28 cellular contexts compared by ENCODE assay signal in genomic region chr19:36196249-36196648, GRCh38. TPM values are rescaled to one million over a fixed set of nuclear protein-coding genes. Genes with fewer than 3 reads are reported as not detected.
DNase-seq lines count a peak whose midpoint lies in the region; ATAC-seq, FAIRE-seq and TF ChIP-seq lines count a peak whose summit lies in the region.
"Had no signal": no experiment of that assay in that cellular context is flagged by ENCODE, and none has a peak within 500 bp of the region (broad histone marks: within the 10 kb centered on the region; RNA-seq: fewer than 3 reads in every experiment).

No MANE protein-coding gene starts in this region.

- no peak overlapping the region for H3K27ac Mint-ChIP-seq in activated CD8-positive, alpha-beta T cell treated with anti-CD3 and anti-CD28 coated beads, Interleukin-2, amount 10 ng/mL, durations not matched to agents 7 days and 5 days
- H3K27ac Mint-ChIP-seq: H9, HFFc6 had no signal

- H2BK15ac ChIP-seq in mesenchymal stem cell (ENCODE audit: low read depth, poor library complexity, severe bottlenecking) = no peak overlapping the region

- H3K4ac ChIP-seq in mesenchymal stem cell (ENCODE audit: low read depth in 1 of 2, low read length in 2 of 2) = no peak overlapping the region

- peak; percentile 25 for DNase-seq in NAMALWA (ENCODE audit: low spot score)
- DNase-seq in GM12878 (ENCODE audit: low read depth, low spot score) = no peak
- no peak for DNase-seq in mesenchymal stem cell
- DNase-seq in right atrium auricular region (ENCODE audit: low spot score) = no peak
- no peak for DNase-seq in left lobe of liver (ENCODE audit: low spot score)
- no peak for DNase-seq in activated CD8-positive, alpha-beta T cell treated with anti-CD3 and anti-CD28 coated beads, Interleukin-2, amount 10 ng/mL, durations not matched to agents 7 days and 5 days
- no peak for DNase-seq in G401 (ENCODE audit: low spot score)
- DNase-seq: 8988T; AML-193; DND-41; H9; HFFc6; MM.1S; NCI-H1092; NCI-H1436 treated with DMSO at 0.1 percent for 48 hours; NCI-H1930; NCI-H345; NCI-H524; NCI-H774; NK-92 treated with Interleukin-12 subunit alpha and Interleukin-12 subunit beta, amount 100 ng/mL, for 24 hours; Peyer's patch had no signal

- no peaks in the 10 kb centered on the region for H3K27me3 ChIP-seq in BLaER1 treated with 17β-estradiol and CSF1 and Interleukin-3, amounts not matched to agents 10 nM and 100 nM
- no peaks in the 10 kb centered on the region for H3K27me3 ChIP-seq in GM12878 (replicated peaks in 1 of 2; ENCODE audit: control insufficient read depth in 2 of 2, insufficient read depth in 2 of 2, low read length in 1 of 2)
- H3K27me3 ChIP-seq in mesenchymal stem cell (ENCODE audit: control insufficient read depth in 1 of 2, insufficient read depth in 1 of 2, low read length in 2 of 2) = no peaks in the 10 kb centered on the region
- no peaks in the 10 kb centered on the region for H3K27me3 ChIP-seq in right atrium auricular region
- H3K27me3 ChIP-seq: Peyer's patch had no signal

- no peak for FAIRE-seq in GM12878 (lab: Jason Lieb, UNC)
- FAIRE-seq: G401.6, K562 had no signal

- H3K27me3 Mint-ChIP-seq in activated CD8-positive, alpha-beta T cell treated with anti-CD3 and anti-CD28 coated beads, Interleukin-2, amount 10 ng/mL, durations not matched to agents 7 days and 5 days (ENCODE audit: low read depth) = no peaks in the 10 kb centered on the region

- CTCF ChIA-PET in GM12878 (lab: Yijun Ruan, JAX) = interaction anchor here (1.0 kb wide), 1 partner anchor 17 kb away, joined by 3 read pairs; no protein-coding TSS in a partner anchor
- CTCF ChIA-PET in activated CD8-positive, alpha-beta T cell treated with anti-CD3 and anti-CD28 coated beads, Interleukin-2, amount 10 ng/mL, durations not matched to agents 7 days and 5 days (lab: Charles Lee) = no interaction called here

- no peaks in the 10 kb centered on the region for H4K20me1 ChIP-seq in BLaER1 treated with 17β-estradiol and CSF1 and Interleukin-3, amounts not matched to agents 10 nM and 100 nM
- no peaks in the 10 kb centered on the region for H4K20me1 ChIP-seq in GM12878 (ENCODE audit: control insufficient read depth, insufficient read depth)

- no peak overlapping the region for H3K23ac ChIP-seq in mesenchymal stem cell (ENCODE audit: low read length in 2 of 2)

- ATAC-seq in GM12878 (no peak), left lobe of liver (no peak)
- ATAC-seq in activated CD8-positive, alpha-beta T cell treated with anti-CD3 and anti-CD28 coated beads, Interleukin-2, amount 10 ng/mL, durations not matched to agents 7 days and 5 days = no peak
- ATAC-seq: K562, Right ventricle myocardium inferior had no signal

- no peak overlapping the region for H3K4me3 ChIP-seq in BLaER1 treated with 17β-estradiol and CSF1 and Interleukin-3, amounts not matched to agents 10 nM and 100 nM
- H3K4me3 ChIP-seq in GM12878 (no peak overlapping the region), mesenchymal stem cell (ENCODE audit: insufficient read depth in 1 of 2, low read depth in 1 of 2, low read length in 2 of 2) (no peak overlapping the region), right atrium auricular region (no peak overlapping the region)
- H3K4me3 ChIP-seq: K562, Peyer's patch had no signal

- TF ChIP-seq POLR2A in GM12878 (IDR thresholded peaks at IDR 0.05; ENCODE audit: low read depth, low read length) = no peak

- no peak for TF ChIP-seq EP300 in GM12878 (IDR thresholded peaks at IDR 0.05; ENCODE audit: borderline replicate concordance in 1 of 2, control insufficient read depth in 1 of 2, low read depth in 2 of 2, low read length in 2 of 2)

- peaks cover 4 to 24% (median 15%) of the 10 kb centered on the region in 11 experiments; a peak in 14 of 22 replicates for H3K36me3 ChIP-seq in BLaER1 treated with 17β-estradiol and CSF1 and Interleukin-3, amounts not matched to agents 10 nM and 100 nM
- H3K36me3 ChIP-seq in GM12878 (ENCODE audit: control insufficient read depth in 2 of 2, insufficient read depth in 2 of 2, low read length in 1 of 2) (no peaks in the 10 kb centered on the region; a peak in 1 of 4 replicates), mesenchymal stem cell (ENCODE audit: control insufficient read depth in 1 of 2, insufficient read depth in 2 of 2, low read depth in 1 of 2, low read length in 2 of 2) (peaks cover 18 to 32% of the 10 kb centered on the region in 2 experiments), right atrium auricular region (peaks cover 17% of the 10 kb centered on the region)

- SMC1A ChIA-PET in GM12878 (lab: Charles Lee; ENCODE audit: uncharacterized antibody, unreplicated experiment) = interaction anchor here (1.0 to 2.2 kb wide), 2 partner anchors 8 to 12 kb away, joined by 5 to 7 read pairs; no protein-coding TSS in a partner anchor

- H3K4me1 ChIP-seq in BLaER1 treated with 17β-estradiol and CSF1 and Interleukin-3, amounts not matched to agents 10 nM and 100 nM = peaks cover 0 to 12% (median 11%) of the 10 kb centered on the region in 10 experiments; a peak in 14 of 20 replicates
- H3K4me1 ChIP-seq in GM12878 (ENCODE audit: control insufficient read depth, insufficient read depth, low read length) (no peaks in the 10 kb centered on the region; the same call in 1 of the 2 replicates), mesenchymal stem cell (ENCODE audit: control insufficient read depth, insufficient read depth, low read depth, low read length) (peaks cover 2% of the 10 kb centered on the region), right atrium auricular region (no peaks in the 10 kb centered on the region)
- H3K4me1 ChIP-seq: Peyer's patch had no signal

- WGBS in GM12878 (ENCODE audit: insufficient coverage, insufficient replicate concordance, low lambda C conversion rate, missing lambda C conversion rate) = 47% methylated on average over 2 of the region's 2 CpGs
- 83% methylated on average over 2 of the region's 2 CpGs for WGBS in mesenchymal stem cell

- in situ Hi-C loops in GM12878 (cut with MboI) (no loop called here), G401 (cut with HindIII; ENCODE audit: low sequenced_read_pairs) (no loop called here)

- no peak overlapping the region for H2AK5ac ChIP-seq in mesenchymal stem cell (ENCODE audit: low read length, severe bottlenecking)

- H3K14ac ChIP-seq in mesenchymal stem cell (ENCODE audit: low read length in 2 of 2) = no peak overlapping the region

- no peak overlapping the region for H3K4me3 Mint-ChIP-seq in activated CD8-positive, alpha-beta T cell treated with anti-CD3 and anti-CD28 coated beads, Interleukin-2, amount 10 ng/mL, durations not matched to agents 7 days and 5 days
- H3K4me3 Mint-ChIP-seq: CD14-positive monocyte, H9, HFFc6 had no signal

- no TSS peak for BruUV-seq in GM12878 (replicated peaks; lab: Mats Ljungman, UMichigan)

- no peak overlapping the region for H2AFZ ChIP-seq in GM12878 (ENCODE audit: control insufficient read depth, low read depth, low read length)
- no peak overlapping the region for H2AFZ ChIP-seq in mesenchymal stem cell (ENCODE audit: low read depth, low read length)

- no peaks in the 10 kb centered on the region for H3K79me2 ChIP-seq in GM12878 (ENCODE audit: control insufficient read depth, insufficient read depth, low read length)

- H3K9me3 ChIP-seq in BLaER1 treated with 17β-estradiol and CSF1 and Interleukin-3, amounts not matched to agents 10 nM and 100 nM (replicated peaks in 1 of 11) = no peaks in the 10 kb centered on the region
- no peaks in the 10 kb centered on the region for H3K9me3 ChIP-seq in GM12878 (replicated peaks; ENCODE audit: control insufficient read depth, insufficient read depth, low read length)
- H3K9me3 ChIP-seq in mesenchymal stem cell (ENCODE audit: control insufficient read depth, low read length) = no peaks in the 10 kb centered on the region
- no peaks in the 10 kb centered on the region for H3K9me3 ChIP-seq in right atrium auricular region
- H3K9me3 ChIP-seq: Peyer's patch had no signal

- peak overlapping the region in 3 of 11 experiments; percentile 6 to 36 (median 10); a peak in 3 of 22 replicates for H3K27ac ChIP-seq in BLaER1 treated with 17β-estradiol and CSF1 and Interleukin-3, amounts not matched to agents 10 nM and 100 nM
- H3K27ac ChIP-seq in GM12878 (ENCODE audit: control insufficient read depth, insufficient read depth) (no peak overlapping the region), mesenchymal stem cell (ENCODE audit: low read length, poor library complexity, severe bottlenecking) (peak overlapping the region; percentile 60), right atrium auricular region (no peak overlapping the region)
- H3K27ac ChIP-seq: Peyer's patch had no signal

- no peak overlapping the region for H2BK5ac ChIP-seq in mesenchymal stem cell (ENCODE audit: low read depth, low read length, poor library complexity, severe bottlenecking)

- TF ChIP-seq CTCF in GM12878 (IDR thresholded peaks at IDR 0.05 in 2 of 3, conservative IDR thresholded peaks at IDR 0.05 in 1 of 3; ENCODE audit: control insufficient read depth in 2 of 3, extremely low read depth in 1 of 3, insufficient read depth in 1 of 3, low read depth in 3 of 3, low read length in 3 of 3) = no peak
- no peak for TF ChIP-seq CTCF in right atrium auricular region (IDR thresholded peaks at IDR 0.05)

- H3K79me1 ChIP-seq in mesenchymal stem cell (replicated peaks; ENCODE audit: low read length, poor library complexity, severe bottlenecking) = no peaks in the 10 kb centered on the region

- no peak overlapping the region for H2BK12ac ChIP-seq in mesenchymal stem cell (ENCODE audit: low read length in 2 of 2)

- intact Hi-C loops in GM12878 (cut with micrococcal nuclease; ENCODE audit: unreplicated experiment) = no loop called here

- no peak overlapping the region for H4K8ac ChIP-seq in mesenchymal stem cell (ENCODE audit: low read length)

- RAD21 ChIA-PET in GM12878 (lab: Charles Lee; ENCODE audit: unreplicated experiment) = no interaction called here

- TF ChIP-seq RAD21 in GM12878 (IDR thresholded peaks at IDR 0.05; ENCODE audit: insufficient read depth, low read depth, low read length) = no peak

- 0 out of 22 replicates have a peak overlapping the region, but pooled peaks of 1 of the 11 experiments have one; percentile 26 for H3K9ac ChIP-seq in BLaER1 treated with 17β-estradiol and CSF1 and Interleukin-3, amounts not matched to agents 10 nM and 100 nM
- H3K9ac ChIP-seq in GM12878 (ENCODE audit: control insufficient read depth, insufficient read depth, low read length) (no peak overlapping the region), mesenchymal stem cell (ENCODE audit: low read length) (no peak overlapping the region)

- peak overlapping the region in 7 of 11 experiments; percentile 2 to 45 (median 17); a peak in 7 of 22 replicates for H3K4me2 ChIP-seq in BLaER1 treated with 17β-estradiol and CSF1 and Interleukin-3, amounts not matched to agents 10 nM and 100 nM
- no peak overlapping the region for H3K4me2 ChIP-seq in GM12878 (ENCODE audit: control insufficient read depth, insufficient read depth)
- H3K4me2 ChIP-seq in mesenchymal stem cell (ENCODE audit: low read length, poor library complexity, severe bottlenecking) = no peak overlapping the region

- no peak overlapping the region for H4K91ac ChIP-seq in mesenchymal stem cell (ENCODE audit: low read length)

- H3K4me1 Mint-ChIP-seq in activated CD8-positive, alpha-beta T cell treated with anti-CD3 and anti-CD28 coated beads, Interleukin-2, amount 10 ng/mL, durations not matched to agents 7 days and 5 days (ENCODE audit: low read depth) = no peaks in the 10 kb centered on the region
- H3K4me1 Mint-ChIP-seq: CD14-positive monocyte, H9 had no signal

- H3K18ac ChIP-seq in mesenchymal stem cell (ENCODE audit: low read depth in 1 of 2, low read length in 2 of 2) = no peak overlapping the region

- no peaks in the 10 kb centered on the region for H3K36me3 Mint-ChIP-seq in activated CD8-positive, alpha-beta T cell treated with anti-CD3 and anti-CD28 coated beads, Interleukin-2, amount 10 ng/mL, durations not matched to agents 7 days and 5 days (ENCODE audit: low read depth)

- H2BK120ac ChIP-seq in mesenchymal stem cell (ENCODE audit: low read depth, low read length) = no peak overlapping the region

- POLR2A ChIA-PET in GM12878 (lab: Charles Lee) = no interaction called here
- POLR2A ChIA-PET in activated CD8-positive, alpha-beta T cell treated with anti-CD3 and anti-CD28 coated beads, Interleukin-2, amount 10 ng/mL, durations not matched to agents 7 days and 5 days (lab: Charles Lee) = interaction anchor here (1.3 kb wide), 1 partner anchor 18 kb away, joined by 4 read pairs; the partner anchor contains the start of genes ZNF146 and ZNF565

- no peaks in the 10 kb centered on the region for H3K9me3 Mint-ChIP-seq in activated CD8-positive, alpha-beta T cell treated with anti-CD3 and anti-CD28 coated beads, Interleukin-2, amount 10 ng/mL, durations not matched to agents 7 days and 5 days (ENCODE audit: insufficient read depth)
- H3K9me3 Mint-ChIP-seq: H9, HFFc6 had no signal

RNA-seq across cellular contexts. Expression of gene ZNF565, which starts 18.2 kb away (rescaled TPM):
- total RNA-seq in GM12878 (2013; cell fraction: nucleolus; rRNA removed) = 6.9 and 7.9 TPM in 2 replicates
- total RNA-seq in GM12878 (2014; rRNA removed) = 1.7 and 1.8 TPM in 2 replicates
- total RNA-seq in GM12878 (2014; rRNA removed; fragmentation: Illumina TruSeq; extraction: Trizol) = 2.0 and 2.2 TPM in 2 replicates
- total RNA-seq in GM12878 (2021) = 1.7 and 1.9 TPM in 2 replicates
- 0.80 TPM for polyA plus RNA-seq in GM12878 (2011; ENCODE audit: low read depth)
- polyA plus RNA-seq in GM12878 (2011; rRNA removed) = 2.2 and 2.5 TPM in 2 replicates
- polyA plus RNA-seq in GM12878 (2011; cell fraction: cytosol; rRNA removed) = 1.2 and 1.4 TPM in 2 replicates
- 1.6 and 2.2 TPM in 2 replicates for polyA plus RNA-seq in GM12878 (2011; cell fraction: nucleus; rRNA removed)
- 1.3 and 1.6 TPM in 2 replicates for polyA plus RNA-seq in GM12878 (2012)
- 1.9 and 2.0 TPM in 2 replicates for polyA plus RNA-seq in GM12878 (2014; fragmentation: Illumina TruSeq; extraction: Trizol)
- 1 to 10 TPM in 1 of 2 experiments, under 1 TPM in 1; 0.72 to 1.8 TPM for polyA plus RNA-seq in GM12878 (2014; fragmentation: Nextera tagmentation; extraction: Ambion mirVana)
- polyA plus RNA-seq in GM12878 (2014; rRNA removed) = 0.86 and 0.93 TPM in 2 replicates
- 1 to 10 TPM; 1.4 to 2.0 TPM for polyA plus RNA-seq in GM12878 (2016; fragmentation: Nextera tagmentation; extraction: Ambion mirVana)
- polyA minus RNA-seq in GM12878 (2011; rRNA and poly(A)+ RNA removed) = 2.7 and 3.9 TPM in 2 replicates
- polyA minus RNA-seq in GM12878 (2011; cell fraction: cytosol; rRNA and poly(A)+ RNA removed) = 1.3 and 1.6 TPM in 2 replicates
- 0.73 and 1.1 TPM in 2 replicates for polyA minus RNA-seq in GM12878 (2011; cell fraction: nucleus; rRNA and poly(A)+ RNA removed)
- 1.9 TPM for polyA plus RNA-seq in mesenchymal stem cell (2013, experiment 1 of 2)
- polyA plus RNA-seq in mesenchymal stem cell (2013, experiment 2 of 2) = 1.6 TPM
- total RNA-seq in right atrium auricular region = 1 to 10 TPM; 2.4 to 3.1 TPM
- total RNA-seq in left lobe of liver = 2.6 TPM
- total RNA-seq in activated CD8-positive, alpha-beta T cell treated with anti-CD3 and anti-CD28 coated beads, Interleukin-2, amount 10 ng/mL, durations not matched to agents 7 days and 5 days = 1 to 10 TPM; 2.2 to 2.7 TPM
- total RNA-seq in G401 (2014; rRNA removed; shearing (Covaris generic)) = 0.74 and 3.5 TPM in 2 replicates

RNA-seq across cellular contexts. Expression of gene ZNF146, which starts 18.7 kb away (rescaled TPM):
- total RNA-seq in GM12878 (2013; cell fraction: nucleolus; rRNA removed) = 139 and 151 TPM in 2 replicates
- total RNA-seq in GM12878 (2014; rRNA removed) (63.5 and 73.6 TPM in 2 replicates), GM12878 (2014; rRNA removed; fragmentation: Illumina TruSeq; extraction: Trizol) (110 and 112 TPM in 2 replicates), GM12878 (2021) (60.4 and 61.0 TPM in 2 replicates), right atrium auricular region (10 to 100 TPM; 46.2 to 48.0 TPM), left lobe of liver (17.2 TPM)
- 29.4 TPM for polyA plus RNA-seq in GM12878 (2011; ENCODE audit: low read depth)
- polyA plus RNA-seq in GM12878 (2011; rRNA removed) (80.3 and 128 TPM in 2 replicates), GM12878 (2014; fragmentation: Illumina TruSeq; extraction: Trizol) (115 and 152 TPM in 2 replicates), GM12878 (2014; fragmentation: Nextera tagmentation; extraction: Ambion mirVana) (10 to 100 TPM; 20.0 to 37.8 TPM), GM12878 (2014; rRNA removed) (47.8 and 52.6 TPM in 2 replicates), GM12878 (2016; fragmentation: Nextera tagmentation; extraction: Ambion mirVana) (10 to 100 TPM; 79.0 to 83.0 TPM)
- polyA plus RNA-seq in GM12878 (2011; cell fraction: cytosol; rRNA removed) = 30.1 and 41.4 TPM in 2 replicates
- polyA plus RNA-seq in GM12878 (2011; cell fraction: nucleus; rRNA removed) = 23.7 and 24.9 TPM in 2 replicates
- 32.6 and 56.3 TPM in 2 replicates for polyA plus RNA-seq in GM12878 (2012)
- 49.5 and 65.4 TPM in 2 replicates for polyA minus RNA-seq in GM12878 (2011; rRNA and poly(A)+ RNA removed)
- 29.0 and 29.9 TPM in 2 replicates for polyA minus RNA-seq in GM12878 (2011; cell fraction: cytosol; rRNA and poly(A)+ RNA removed)
- 15.4 and 21.0 TPM in 2 replicates for polyA minus RNA-seq in GM12878 (2011; cell fraction: nucleus; rRNA and poly(A)+ RNA removed)
- polyA plus RNA-seq in mesenchymal stem cell (2013, experiment 1 of 2) = 40.7 TPM
- 42.9 TPM for polyA plus RNA-seq in mesenchymal stem cell (2013, experiment 2 of 2)
- 10 to 100 TPM; 61.7 to 63.8 TPM for total RNA-seq in activated CD8-positive, alpha-beta T cell treated with anti-CD3 and anti-CD28 coated beads, Interleukin-2, amount 10 ng/mL, durations not matched to agents 7 days and 5 days
- total RNA-seq in G401 (2014; rRNA removed; shearing (Covaris generic)) = 35.3 and 84.9 TPM in 2 replicates

RNA-seq across cellular contexts. Expression of gene COX7A1, which starts 44.0 kb away (rescaled TPM):
- total RNA-seq in GM12878 (2013; cell fraction: nucleolus; rRNA removed) = not detected in 2 replicates
- total RNA-seq in GM12878 (2014; rRNA removed) (not detected in 2 replicates), GM12878 (2014; rRNA removed; fragmentation: Illumina TruSeq; extraction: Trizol) (not detected in 2 replicates), GM12878 (2021) (not detected in 2 replicates), right atrium auricular region (100 to 1,000 TPM; 136 to 347 TPM), left lobe of liver (3.9 TPM)
- not detected for polyA plus RNA-seq in GM12878 (2011; ENCODE audit: low read depth)
- polyA plus RNA-seq in GM12878 (2011; rRNA removed) (not detected in 2 replicates), GM12878 (2014; fragmentation: Illumina TruSeq; extraction: Trizol) (not detected in 2 replicates), GM12878 (2014; fragmentation: Nextera tagmentation; extraction: Ambion mirVana) (not detected), GM12878 (2014; rRNA removed) (not detected in 2 replicates), GM12878 (2016; fragmentation: Nextera tagmentation; extraction: Ambion mirVana) (not detected)
- polyA plus RNA-seq in GM12878 (2011; cell fraction: cytosol; rRNA removed) = not detected in 2 replicates
- not detected in 2 replicates for polyA plus RNA-seq in GM12878 (2011; cell fraction: nucleus; rRNA removed)
- not detected in 2 replicates for polyA plus RNA-seq in GM12878 (2012)
- not detected in 2 replicates for polyA minus RNA-seq in GM12878 (2011; rRNA and poly(A)+ RNA removed)
- polyA minus RNA-seq in GM12878 (2011; cell fraction: cytosol; rRNA and poly(A)+ RNA removed) = not detected in 2 replicates
- not detected in 2 replicates for polyA minus RNA-seq in GM12878 (2011; cell fraction: nucleus; rRNA and poly(A)+ RNA removed)
- polyA plus RNA-seq in mesenchymal stem cell (2013, experiment 1 of 2) = not detected
- not detected for polyA plus RNA-seq in mesenchymal stem cell (2013, experiment 2 of 2)
- not detected for total RNA-seq in activated CD8-positive, alpha-beta T cell treated with anti-CD3 and anti-CD28 coated beads, Interleukin-2, amount 10 ng/mL, durations not matched to agents 7 days and 5 days
- total RNA-seq in G401 (2014; rRNA removed; shearing (Covaris generic)) = not detected in 2 replicates
- total RNA-seq: H9; K562; SK-MEL-5; T-helper 1 cell treated with Interleukin-12 subunit alpha and Interleukin-12 subunit beta and Interleukin-4 antibody, amounts not matched to agents 30 ng/mL and 1 ng/mL, for 36 hours had no signal
- polyA plus RNA-seq: CD14-positive monocyte had no signal

RNA-seq across cellular contexts. Expression of gene CAPNS1, which starts 56.4 kb away (rescaled TPM):
- 53.2 and 61.2 TPM in 2 replicates for total RNA-seq in GM12878 (2013; cell fraction: nucleolus; rRNA removed)
- total RNA-seq in GM12878 (2014; rRNA removed) = 232 and 266 TPM in 2 replicates
- 210 and 223 TPM in 2 replicates for total RNA-seq in GM12878 (2014; rRNA removed; fragmentation: Illumina TruSeq; extraction: Trizol)
- total RNA-seq in GM12878 (2021) = 430 and 441 TPM in 2 replicates
- polyA plus RNA-seq in GM12878 (2011; ENCODE audit: low read depth) = 195 TPM
- 251 and 562 TPM in 2 replicates for polyA plus RNA-seq in GM12878 (2011; rRNA removed)
- polyA plus RNA-seq in GM12878 (2011; cell fraction: cytosol; rRNA removed) = 296 and 342 TPM in 2 replicates
- 181 and 231 TPM in 2 replicates for polyA plus RNA-seq in GM12878 (2011; cell fraction: nucleus; rRNA removed)
- polyA plus RNA-seq in GM12878 (2012) = 375 and 446 TPM in 2 replicates
- polyA plus RNA-seq in GM12878 (2014; fragmentation: Illumina TruSeq; extraction: Trizol) = 366 and 491 TPM in 2 replicates
- polyA plus RNA-seq in GM12878 (2014; fragmentation: Nextera tagmentation; extraction: Ambion mirVana) = 100 to 1,000 TPM in 1 of 2 experiments, 10 to 100 TPM in 1; 96.9 to 207 TPM
- 355 and 464 TPM in 2 replicates for polyA plus RNA-seq in GM12878 (2014; rRNA removed)
- 100 to 1,000 TPM; 124 to 141 TPM for polyA plus RNA-seq in GM12878 (2016; fragmentation: Nextera tagmentation; extraction: Ambion mirVana)
- 315 and 507 TPM in 2 replicates for polyA minus RNA-seq in GM12878 (2011; rRNA and poly(A)+ RNA removed)
- 177 and 196 TPM in 2 replicates for polyA minus RNA-seq in GM12878 (2011; cell fraction: cytosol; rRNA and poly(A)+ RNA removed)
- polyA minus RNA-seq in GM12878 (2011; cell fraction: nucleus; rRNA and poly(A)+ RNA removed) = 33.4 and 51.8 TPM in 2 replicates
- polyA plus RNA-seq in mesenchymal stem cell (2013, experiment 1 of 2) = 965 TPM
- polyA plus RNA-seq in mesenchymal stem cell (2013, experiment 2 of 2) = 966 TPM
- total RNA-seq in right atrium auricular region = 100 to 1,000 TPM; 222 to 238 TPM
- 168 TPM for total RNA-seq in left lobe of liver
- total RNA-seq in activated CD8-positive, alpha-beta T cell treated with anti-CD3 and anti-CD28 coated beads, Interleukin-2, amount 10 ng/mL, durations not matched to agents 7 days and 5 days = 100 to 1,000 TPM; 547 to 569 TPM
- 266 and 370 TPM in 2 replicates for total RNA-seq in G401 (2014; rRNA removed; shearing (Covaris generic))

Comparison
In these comparisons a context has a peak if more than half of its experiments do, and no peak if none do; other contexts are left out.
1. H3K4me2 ChIP-seq: peak in BLaER1 treated with 17β-estradiol and CSF1 and Interleukin-3, amounts not matched to agents 10 nM and 100 nM (7 of 11); none in GM12878 (single experiment) and mesenchymal stem cell (single experiment).
2. RNA of gene COX7A1, which starts 44.0 kb away (total RNA-seq): 136 to 347 TPM in right atrium auricular region; 3.9 TPM in left lobe of liver (single experiment), not detected in GM12878, not detected in activated CD8-positive, alpha-beta T cell treated with anti-CD3 and anti-CD28 coated beads, Interleukin-2, amount 10 ng/mL, durations not matched to agents 7 days and 5 days and not detected in G401; every median in the first group is over 10 times any median in the second.